Comparison of ENCODE assay signal across 6 cellular contexts in the genomic region with DNA sequence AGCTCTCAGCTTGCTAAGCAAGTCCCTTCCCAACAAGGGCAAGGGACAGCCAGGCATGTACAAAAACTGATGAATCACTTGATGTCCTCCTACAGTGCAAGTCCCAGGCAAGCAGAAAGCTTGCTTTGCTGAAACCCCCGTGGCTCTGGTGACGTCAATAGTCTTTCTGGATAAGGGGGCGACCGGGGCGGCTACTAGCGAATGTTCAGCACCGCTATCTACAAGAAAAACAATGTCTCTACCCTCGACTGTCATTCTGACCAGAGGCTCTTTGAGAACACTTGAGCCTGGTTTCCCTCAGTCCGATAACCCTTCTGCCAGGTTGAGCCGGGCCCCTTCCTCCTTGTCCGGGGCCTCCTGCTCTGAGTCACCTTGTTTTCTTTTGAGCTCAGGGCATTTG. TPM values are rescaled to one million over a fixed set of nuclear protein-coding genes. Genes with fewer than 3 reads are reported as not detected.
"Had no signal": no experiment of that assay in that cellular context is flagged by ENCODE, and none has a peak within 500 bp of the region (broad histone marks: within the 10 kb centered on the region; RNA-seq: fewer than 3 reads in every experiment).

No MANE protein-coding gene starts in this region.

RNA-seq across cellular contexts. Expression of a gene that starts 36.0 kb away (rescaled TPM):
- total RNA-seq: HepG2, HT-29, IMR-90, M059J, Right ventricle myocardium superior, SJSA1 had no signal
